14 cellular contexts compared by ENCODE assay signal in genomic region chr3:43882976-43883680, GRCh38.
DNase-seq lines count a peak whose midpoint lies in the region; ATAC-seq and TF ChIP-seq lines count a peak whose summit lies in the region.
"Had no signal": no experiment of that assay in that cellular context is flagged by ENCODE, and none has a peak within 500 bp of the region (broad histone marks: within the 10 kb centered on the region; RNA-seq: fewer than 3 reads in every experiment).

No MANE protein-coding gene starts in this region.

- POLR2A ChIA-PET in OCI-LY7 (lab: Charles Lee), result no interaction called here

- no peak for TF ChIP-seq CTCF in GM23338 (conservative IDR thresholded peaks at IDR 0.05; ENCODE audit: low read depth in 2 of 2)
- TF ChIP-seq CTCF in OCI-LY7 (conservative IDR thresholded peaks at IDR 0.05; ENCODE audit: low read length), result no peak
- no peak for TF ChIP-seq CTCF in heart right ventricle (IDR thresholded peaks at IDR 0.05)
- TF ChIP-seq CTCF in foreskin fibroblast (IDR thresholded peaks at IDR 0.05; ENCODE audit: low read depth, low read length), result no peak

- H3K4me2 ChIP-seq in GM23338 (no peak overlapping the region), OCI-LY7 (ENCODE audit: low read length) (no peak overlapping the region)

- no peaks in the 10 kb centered on the region for H3K9me3 Mint-ChIP-seq in GM23338
- H3K9me3 Mint-ChIP-seq in stimulated activated effector memory CD8-positive, alpha-beta T cell treated with anti-CD3 and anti-CD28 coated beads, Interleukin-12 subunit alpha, Interleukin-12 subunit beta, amount 100 ng/mL, for 72 hours, result no peaks in the 10 kb centered on the region

- no TSS peak for BruUV-seq in OCI-LY7 (replicated peaks; lab: Mats Ljungman, UMichigan)

- H3K9me2 ChIP-seq in GM23338 (ENCODE audit: insufficient read depth) (peaks cover 6% of the 10 kb centered on the region; the same call in 1 of the 2 replicates), OCI-LY7 (ENCODE audit: insufficient read depth, low read length) (no peaks in the 10 kb centered on the region)

- CTCF ChIA-PET in OCI-LY7 (lab: Charles Lee; ENCODE audit: unreplicated experiment), result no interaction called here

- no peak overlapping the region for H3K27ac ChIP-seq in GM23338 (ENCODE audit: low read depth)
- H3K27ac ChIP-seq in OCI-LY7 (ENCODE audit: low read depth, low read length, poor library complexity, severe bottlenecking), result no peak overlapping the region
- peak overlapping the region in 4 of 10 donors; percentile 28 to 39 (median 33) for H3K27ac ChIP-seq in heart right ventricle

- H2AFZ ChIP-seq in GM23338 (peak overlapping the region; percentile 32; the same call in 1 of the 2 replicates), OCI-LY7 (ENCODE audit: low read length) (peak overlapping the region; percentile 14; the same call in 1 of the 2 replicates)

- DNase-seq in GM23338 (ENCODE audit: low spot score) (no peak), OCI-LY7 (ENCODE audit: low spot score) (no peak), heart right ventricle (peak in 1 of 2 donors; percentile 21), foreskin fibroblast (no peak), kidney glomerular epithelial cell (lab: John Stamatoyannopoulos, UW) (no peak)
- DNase-seq in stimulated activated effector memory CD8-positive, alpha-beta T cell treated with anti-CD3 and anti-CD28 coated beads, Interleukin-12 subunit alpha, Interleukin-12 subunit beta, amount 100 ng/mL, for 72 hours (ENCODE audit: low spot score in 2 of 2), result no peak
- DNase-seq: ACHN, KG1, NCI-H187, NCI-H2227 treated with DMSO at 0.1 percent for 48 hours, NCI-H524 had no signal

- H3K4me1 ChIP-seq in GM23338 (ENCODE audit: insufficient read depth) (peaks cover 9% of the 10 kb centered on the region), OCI-LY7 (ENCODE audit: insufficient read depth, low read length, poor library complexity, severe bottlenecking) (peaks cover 42% of the 10 kb centered on the region), heart right ventricle (peaks cover 0 to 31% (median 14%) of the 10 kb centered on the region in 9 donors)

- H3K36me3 ChIP-seq in GM23338 (ENCODE audit: insufficient read depth) (no peaks in the 10 kb centered on the region), OCI-LY7 (ENCODE audit: insufficient read depth, low read length) (no peaks in the 10 kb centered on the region), heart right ventricle (no peaks in the 10 kb centered on the region)

- H3K79me2 ChIP-seq in GM23338 (replicated peaks; ENCODE audit: insufficient read depth) (no peaks in the 10 kb centered on the region), OCI-LY7 (ENCODE audit: insufficient read depth, low read depth, low read length) (no peaks in the 10 kb centered on the region)

- H3K27me3 Mint-ChIP-seq in GM23338 (ENCODE audit: insufficient read depth, low read depth, poor library complexity), result peaks cover 3% of the 10 kb centered on the region

- no peak overlapping the region for H3K4me3 Mint-ChIP-seq in GM23338
- no peak overlapping the region for H3K4me3 Mint-ChIP-seq in stimulated activated effector memory CD8-positive, alpha-beta T cell treated with anti-CD3 and anti-CD28 coated beads, Interleukin-12 subunit alpha, Interleukin-12 subunit beta, amount 100 ng/mL, for 72 hours
- H3K4me3 Mint-ChIP-seq: CD14-positive monocyte had no signal

- H3K4me3 ChIP-seq in GM23338, result no peak overlapping the region
- no peak overlapping the region for H3K4me3 ChIP-seq in OCI-LY7 (ENCODE audit: low read depth, low read length, poor library complexity, severe bottlenecking)
- H3K4me3 ChIP-seq in heart right ventricle, result no peak overlapping the region
- no peak overlapping the region for H3K4me3 ChIP-seq in foreskin fibroblast (ENCODE audit: low read depth in 1 of 2, low read length in 2 of 2)

- no peaks in the 10 kb centered on the region for H4K20me1 ChIP-seq in GM23338 (replicated peaks; ENCODE audit: insufficient read depth)
- H4K20me1 ChIP-seq in OCI-LY7 (ENCODE audit: insufficient read depth, low read length), result no peaks in the 10 kb centered on the region

- H3F3A ChIP-seq in GM23338 (replicated peaks; ENCODE audit: low read depth), result no peaks in the 10 kb centered on the region

- WGBS in heart right ventricle, 2 donors, result 73 to 74% methylated on average over 11 of the region's 11 CpGs

- no peak overlapping the region for H3K27ac Mint-ChIP-seq in GM23338
- no peak overlapping the region for H3K27ac Mint-ChIP-seq in stimulated activated effector memory CD8-positive, alpha-beta T cell treated with anti-CD3 and anti-CD28 coated beads, Interleukin-12 subunit alpha, Interleukin-12 subunit beta, amount 100 ng/mL, for 72 hours
- H3K27ac Mint-ChIP-seq: CD14-positive monocyte had no signal

- H3K36me3 Mint-ChIP-seq in GM23338 (ENCODE audit: low read depth), result no peaks in the 10 kb centered on the region
- H3K36me3 Mint-ChIP-seq in stimulated activated effector memory CD8-positive, alpha-beta T cell treated with anti-CD3 and anti-CD28 coated beads, Interleukin-12 subunit alpha, Interleukin-12 subunit beta, amount 100 ng/mL, for 72 hours, result no peaks in the 10 kb centered on the region
- H3K36me3 Mint-ChIP-seq: CD14-positive monocyte had no signal

- ATAC-seq in GM23338 (no peak), heart right ventricle (peak; percentile 36 to 70 (median 60)), HG03025 (IDR thresholded peaks at IDR 0.05; ENCODE audit: low FRiP score, unreplicated experiment) (no peak)
- ATAC-seq in stimulated activated effector memory CD8-positive, alpha-beta T cell treated with anti-CD3 and anti-CD28 coated beads, Interleukin-12 subunit alpha, Interleukin-12 subunit beta, amount 100 ng/mL, for 72 hours, result peak; percentile 8
- ATAC-seq: HepG2 had no signal

- H3K4me1 Mint-ChIP-seq in GM23338, result peaks cover 29% of the 10 kb centered on the region
- H3K4me1 Mint-ChIP-seq in stimulated activated effector memory CD8-positive, alpha-beta T cell treated with anti-CD3 and anti-CD28 coated beads, Interleukin-12 subunit alpha, Interleukin-12 subunit beta, amount 100 ng/mL, for 72 hours, result no peaks in the 10 kb centered on the region

- H3K9me3 ChIP-seq in OCI-LY7 (ENCODE audit: low read length) (no peaks in the 10 kb centered on the region), heart right ventricle (no peaks in the 10 kb centered on the region)

- intact Hi-C loops in OCI-LY7 (cut with micrococcal nuclease; ENCODE audit: unreplicated experiment) (no loop called here), heart right ventricle (cut with DNase I) (no loop called here)

- H3K27me3 ChIP-seq in GM23338 (ENCODE audit: insufficient read depth), result no peaks in the 10 kb centered on the region
- peaks cover 0 to 4% (median 0%) of the 10 kb centered on the region in 7 donors for H3K27me3 ChIP-seq in heart right ventricle

TF ChIP-seq in GM23338, 12 proteins besides CTCF, POLR2A, EP300 and RAD21 (continues in another document):
- TF ChIP-seq ZNF331 (CRISPR knock-in tag; IDR thresholded peaks at IDR 0.05; ENCODE audit: low read depth), result no peak
- TF ChIP-seq EZH2phosphoT487 (IDR thresholded peaks at IDR 0.05; ENCODE audit: unreplicated experiment), result no peak

Comparison
In these comparisons a context has a peak if more than half of its experiments do, and no peak if none do; other contexts are left out.
1. ATAC-seq: peak in heart right ventricle (8 of 8) and stimulated activated effector memory CD8-positive, alpha-beta T cell treated with anti-CD3 and anti-CD28 coated beads, Interleukin-12 subunit alpha, Interleukin-12 subunit beta, amount 100 ng/mL, for 72 hours (single experiment); none in GM23338 (single experiment) and HG03025 (single experiment).